ENCODE assay signal across 1 cellular context in genomic region chr17:32569171-32570080, GRCh38.
TF ChIP-seq lines count a peak whose summit lies in the region.

No MANE protein-coding gene starts in this region.

TF ChIP-seq in GM12878, 131 proteins besides CTCF, POLR2A, EP300 and RAD21 (continued from another document and continues in another):
- TF ChIP-seq, protein P1, sequence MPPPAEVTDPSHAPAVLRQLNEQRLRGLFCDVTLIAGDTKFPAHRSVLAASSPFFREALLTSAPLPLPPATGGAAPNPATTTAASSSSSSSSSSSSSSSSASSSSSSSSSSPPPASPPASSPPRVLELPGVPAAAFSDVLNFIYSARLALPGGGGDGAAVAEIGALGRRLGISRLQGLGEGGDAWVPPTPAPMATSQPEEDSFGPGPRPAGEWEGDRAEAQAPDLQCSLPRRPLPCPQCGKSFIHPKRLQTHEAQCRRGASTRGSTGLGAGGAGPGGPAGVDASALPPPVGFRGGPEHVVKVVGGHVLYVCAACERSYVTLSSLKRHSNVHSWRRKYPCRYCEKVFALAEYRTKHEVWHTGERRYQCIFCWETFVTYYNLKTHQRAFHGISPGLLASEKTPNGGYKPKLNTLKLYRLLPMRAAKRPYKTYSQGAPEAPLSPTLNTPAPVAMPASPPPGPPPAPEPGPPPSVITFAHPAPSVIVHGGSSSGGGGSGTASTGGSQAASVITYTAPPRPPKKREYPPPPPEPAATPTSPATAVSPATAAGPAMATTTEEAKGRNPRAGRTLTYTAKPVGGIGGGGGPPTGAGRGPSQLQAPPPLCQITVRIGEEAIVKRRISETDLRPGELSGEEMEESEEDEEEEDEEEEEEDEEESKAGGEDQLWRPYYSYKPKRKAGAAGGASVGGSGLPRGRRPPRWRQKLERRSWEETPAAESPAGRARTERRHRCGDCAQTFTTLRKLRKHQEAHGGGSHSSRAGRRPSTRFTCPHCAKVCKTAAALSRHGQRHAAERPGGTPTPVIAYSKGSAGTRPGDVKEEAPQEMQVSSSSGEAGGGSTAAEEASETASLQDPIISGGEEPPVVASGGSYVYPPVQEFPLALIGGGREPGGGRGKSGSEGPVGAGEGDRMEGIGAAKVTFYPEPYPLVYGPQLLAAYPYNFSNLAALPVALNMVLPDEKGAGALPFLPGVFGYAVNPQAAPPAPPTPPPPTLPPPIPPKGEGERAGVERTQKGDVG (CRISPR knock-in tag; IDR thresholded peaks at IDR 0.05): no peak
- TF ChIP-seq EZH2 (IDR thresholded peaks at IDR 0.05; ENCODE audit: borderline replicate concordance, control insufficient read depth, low read depth, low read length) (no peak), RELA (IDR thresholded peaks at IDR 0.05; ENCODE audit: borderline replicate concordance, partially characterized antibody) (no peak), MXI1 (IDR thresholded peaks at IDR 0.05; ENCODE audit: low read depth, low read length) (peak; percentile 52; the same call in 1 of the 2 replicates), ZNF24 (IDR thresholded peaks at IDR 0.05) (no peak), NBN (IDR thresholded peaks at IDR 0.05) (0 out of 2 replicates have a peak, but pooled peaks have one; percentile 15), POLR2AphosphoS2 (IDR thresholded peaks at IDR 0.05; ENCODE audit: low read depth, low read length) (no peak), ZNF384 (IDR thresholded peaks at IDR 0.05; ENCODE audit: borderline replicate concordance, low read depth, low read length) (no peak), HSF1 (IDR thresholded peaks at IDR 0.05; ENCODE audit: low read depth, low read length) (no peak), IRF5 (IDR thresholded peaks at IDR 0.05; ENCODE audit: borderline replicate concordance) (no peak), ZNF217 (IDR thresholded peaks at IDR 0.05) (no peak; the same call in 1 of the 2 replicates), STAT3 (IDR thresholded peaks at IDR 0.05; ENCODE audit: low read depth, low read length) (no peak), IKZF1 (conservative IDR thresholded peaks at IDR 0.05) (peak; percentile 93), PAX5 (IDR thresholded peaks at IDR 0.05; ENCODE audit: borderline replicate concordance, low read depth, low read length) (peak; percentile 76; the same call in 1 of the 2 replicates), LARP7 (IDR thresholded peaks at IDR 0.05) (no peak), DPF2 (IDR thresholded peaks at IDR 0.05) (peak; percentile 50; the same call in 1 of the 2 replicates), E2F4 (IDR thresholded peaks at IDR 0.05; ENCODE audit: low read depth, low read length) (no peak), PML (IDR thresholded peaks at IDR 0.05; ENCODE audit: low read length) (0 out of 2 replicates have a peak, but pooled peaks have one; percentile 6), TARDBP (IDR thresholded peaks at IDR 0.05; ENCODE audit: borderline replicate concordance) (no peak), RB1 (IDR thresholded peaks at IDR 0.05; ENCODE audit: borderline replicate concordance) (no peak)
- TF ChIP-seq, protein P2, sequence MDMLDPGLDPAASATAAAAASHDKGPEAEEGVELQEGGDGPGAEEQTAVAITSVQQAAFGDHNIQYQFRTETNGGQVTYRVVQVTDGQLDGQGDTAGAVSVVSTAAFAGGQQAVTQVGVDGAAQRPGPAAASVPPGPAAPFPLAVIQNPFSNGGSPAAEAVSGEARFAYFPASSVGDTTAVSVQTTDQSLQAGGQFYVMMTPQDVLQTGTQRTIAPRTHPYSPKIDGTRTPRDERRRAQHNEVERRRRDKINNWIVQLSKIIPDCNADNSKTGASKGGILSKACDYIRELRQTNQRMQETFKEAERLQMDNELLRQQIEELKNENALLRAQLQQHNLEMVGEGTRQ (IDR thresholded peaks at IDR 0.05; ENCODE audit: borderline replicate concordance, low read depth, low read length): no peak
- TF ChIP-seq, protein P3, sequence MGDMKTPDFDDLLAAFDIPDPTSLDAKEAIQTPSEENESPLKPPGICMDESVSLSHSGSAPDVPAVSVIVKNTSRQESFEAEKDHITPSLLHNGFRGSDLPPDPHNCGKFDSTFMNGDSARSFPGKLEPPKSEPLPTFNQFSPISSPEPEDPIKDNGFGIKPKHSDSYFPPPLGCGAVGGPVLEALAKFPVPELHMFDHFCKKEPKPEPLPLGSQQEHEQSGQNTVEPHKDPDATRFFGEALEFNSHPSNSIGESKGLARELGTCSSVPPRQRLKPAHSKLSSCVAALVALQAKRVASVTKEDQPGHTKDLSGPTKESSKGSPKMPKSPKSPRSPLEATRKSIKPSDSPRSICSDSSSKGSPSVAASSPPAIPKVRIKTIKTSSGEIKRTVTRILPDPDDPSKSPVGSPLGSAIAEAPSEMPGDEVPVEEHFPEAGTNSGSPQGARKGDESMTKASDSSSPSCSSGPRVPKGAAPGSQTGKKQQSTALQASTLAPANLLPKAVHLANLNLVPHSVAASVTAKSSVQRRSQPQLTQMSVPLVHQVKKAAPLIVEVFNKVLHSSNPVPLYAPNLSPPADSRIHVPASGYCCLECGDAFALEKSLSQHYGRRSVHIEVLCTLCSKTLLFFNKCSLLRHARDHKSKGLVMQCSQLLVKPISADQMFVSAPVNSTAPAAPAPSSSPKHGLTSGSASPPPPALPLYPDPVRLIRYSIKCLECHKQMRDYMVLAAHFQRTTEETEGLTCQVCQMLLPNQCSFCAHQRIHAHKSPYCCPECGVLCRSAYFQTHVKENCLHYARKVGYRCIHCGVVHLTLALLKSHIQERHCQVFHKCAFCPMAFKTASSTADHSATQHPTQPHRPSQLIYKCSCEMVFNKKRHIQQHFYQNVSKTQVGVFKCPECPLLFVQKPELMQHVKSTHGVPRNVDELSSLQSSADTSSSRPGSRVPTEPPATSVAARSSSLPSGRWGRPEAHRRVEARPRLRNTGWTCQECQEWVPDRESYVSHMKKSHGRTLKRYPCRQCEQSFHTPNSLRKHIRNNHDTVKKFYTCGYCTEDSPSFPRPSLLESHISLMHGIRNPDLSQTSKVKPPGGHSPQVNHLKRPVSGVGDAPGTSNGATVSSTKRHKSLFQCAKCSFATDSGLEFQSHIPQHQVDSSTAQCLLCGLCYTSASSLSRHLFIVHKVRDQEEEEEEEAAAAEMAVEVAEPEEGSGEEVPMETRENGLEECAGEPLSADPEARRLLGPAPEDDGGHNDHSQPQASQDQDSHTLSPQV (IDR thresholded peaks at IDR 0.05): peak; percentile 88
- TF ChIP-seq, protein P4, sequence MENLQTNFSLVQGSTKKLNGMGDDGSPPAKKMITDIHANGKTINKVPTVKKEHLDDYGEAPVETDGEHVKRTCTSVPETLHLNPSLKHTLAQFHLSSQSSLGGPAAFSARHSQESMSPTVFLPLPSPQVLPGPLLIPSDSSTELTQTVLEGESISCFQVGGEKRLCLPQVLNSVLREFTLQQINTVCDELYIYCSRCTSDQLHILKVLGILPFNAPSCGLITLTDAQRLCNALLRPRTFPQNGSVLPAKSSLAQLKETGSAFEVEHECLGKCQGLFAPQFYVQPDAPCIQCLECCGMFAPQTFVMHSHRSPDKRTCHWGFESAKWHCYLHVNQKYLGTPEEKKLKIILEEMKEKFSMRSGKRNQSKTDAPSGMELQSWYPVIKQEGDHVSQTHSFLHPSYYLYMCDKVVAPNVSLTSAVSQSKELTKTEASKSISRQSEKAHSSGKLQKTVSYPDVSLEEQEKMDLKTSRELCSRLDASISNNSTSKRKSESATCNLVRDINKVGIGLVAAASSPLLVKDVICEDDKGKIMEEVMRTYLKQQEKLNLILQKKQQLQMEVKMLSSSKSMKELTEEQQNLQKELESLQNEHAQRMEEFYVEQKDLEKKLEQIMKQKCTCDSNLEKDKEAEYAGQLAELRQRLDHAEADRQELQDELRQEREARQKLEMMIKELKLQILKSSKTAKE (IDR thresholded peaks at IDR 0.05; ENCODE audit: low read depth, poor library complexity, severe bottlenecking): no peak
- TF ChIP-seq, protein P5, sequence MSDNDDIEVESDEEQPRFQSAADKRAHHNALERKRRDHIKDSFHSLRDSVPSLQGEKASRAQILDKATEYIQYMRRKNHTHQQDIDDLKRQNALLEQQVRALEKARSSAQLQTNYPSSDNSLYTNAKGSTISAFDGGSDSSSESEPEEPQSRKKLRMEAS (IDR thresholded peaks at IDR 0.05; ENCODE audit: low read depth, low read length): peak; percentile 62; the same call in 1 of the 2 replicates
- TF ChIP-seq, protein P6, sequence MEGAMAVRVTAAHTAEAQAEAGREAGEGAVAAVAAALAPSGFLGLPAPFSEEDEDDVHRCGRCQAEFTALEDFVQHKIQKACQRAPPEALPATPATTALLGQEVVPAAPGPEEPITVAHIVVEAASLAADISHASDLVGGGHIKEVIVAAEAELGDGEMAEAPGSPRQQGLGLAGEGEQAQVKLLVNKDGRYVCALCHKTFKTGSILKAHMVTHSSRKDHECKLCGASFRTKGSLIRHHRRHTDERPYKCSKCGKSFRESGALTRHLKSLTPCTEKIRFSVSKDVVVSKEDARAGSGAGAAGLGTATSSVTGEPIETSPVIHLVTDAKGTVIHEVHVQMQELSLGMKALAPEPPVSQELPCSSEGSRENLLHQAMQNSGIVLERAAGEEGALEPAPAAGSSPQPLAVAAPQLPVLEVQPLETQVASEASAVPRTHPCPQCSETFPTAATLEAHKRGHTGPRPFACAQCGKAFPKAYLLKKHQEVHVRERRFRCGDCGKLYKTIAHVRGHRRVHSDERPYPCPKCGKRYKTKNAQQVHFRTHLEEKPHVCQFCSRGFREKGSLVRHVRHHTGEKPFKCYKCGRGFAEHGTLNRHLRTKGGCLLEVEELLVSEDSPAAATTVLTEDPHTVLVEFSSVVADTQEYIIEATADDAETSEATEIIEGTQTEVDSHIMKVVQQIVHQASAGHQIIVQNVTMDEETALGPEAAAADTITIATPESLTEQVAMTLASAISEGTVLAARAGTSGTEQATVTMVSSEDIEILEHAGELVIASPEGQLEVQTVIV (IDR thresholded peaks at IDR 0.05; ENCODE audit: borderline replicate concordance, partially characterized antibody): no peak
- TF ChIP-seq, protein P7, sequence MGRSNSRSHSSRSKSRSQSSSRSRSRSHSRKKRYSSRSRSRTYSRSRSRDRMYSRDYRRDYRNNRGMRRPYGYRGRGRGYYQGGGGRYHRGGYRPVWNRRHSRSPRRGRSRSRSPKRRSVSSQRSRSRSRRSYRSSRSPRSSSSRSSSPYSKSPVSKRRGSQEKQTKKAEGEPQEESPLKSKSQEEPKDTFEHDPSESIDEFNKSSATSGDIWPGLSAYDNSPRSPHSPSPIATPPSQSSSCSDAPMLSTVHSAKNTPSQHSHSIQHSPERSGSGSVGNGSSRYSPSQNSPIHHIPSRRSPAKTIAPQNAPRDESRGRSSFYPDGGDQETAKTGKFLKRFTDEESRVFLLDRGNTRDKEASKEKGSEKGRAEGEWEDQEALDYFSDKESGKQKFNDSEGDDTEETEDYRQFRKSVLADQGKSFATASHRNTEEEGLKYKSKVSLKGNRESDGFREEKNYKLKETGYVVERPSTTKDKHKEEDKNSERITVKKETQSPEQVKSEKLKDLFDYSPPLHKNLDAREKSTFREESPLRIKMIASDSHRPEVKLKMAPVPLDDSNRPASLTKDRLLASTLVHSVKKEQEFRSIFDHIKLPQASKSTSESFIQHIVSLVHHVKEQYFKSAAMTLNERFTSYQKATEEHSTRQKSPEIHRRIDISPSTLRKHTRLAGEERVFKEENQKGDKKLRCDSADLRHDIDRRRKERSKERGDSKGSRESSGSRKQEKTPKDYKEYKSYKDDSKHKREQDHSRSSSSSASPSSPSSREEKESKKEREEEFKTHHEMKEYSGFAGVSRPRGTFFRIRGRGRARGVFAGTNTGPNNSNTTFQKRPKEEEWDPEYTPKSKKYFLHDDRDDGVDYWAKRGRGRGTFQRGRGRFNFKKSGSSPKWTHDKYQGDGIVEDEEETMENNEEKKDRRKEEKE (IDR thresholded peaks at IDR 0.05): no peak
- TF ChIP-seq, protein P8, sequence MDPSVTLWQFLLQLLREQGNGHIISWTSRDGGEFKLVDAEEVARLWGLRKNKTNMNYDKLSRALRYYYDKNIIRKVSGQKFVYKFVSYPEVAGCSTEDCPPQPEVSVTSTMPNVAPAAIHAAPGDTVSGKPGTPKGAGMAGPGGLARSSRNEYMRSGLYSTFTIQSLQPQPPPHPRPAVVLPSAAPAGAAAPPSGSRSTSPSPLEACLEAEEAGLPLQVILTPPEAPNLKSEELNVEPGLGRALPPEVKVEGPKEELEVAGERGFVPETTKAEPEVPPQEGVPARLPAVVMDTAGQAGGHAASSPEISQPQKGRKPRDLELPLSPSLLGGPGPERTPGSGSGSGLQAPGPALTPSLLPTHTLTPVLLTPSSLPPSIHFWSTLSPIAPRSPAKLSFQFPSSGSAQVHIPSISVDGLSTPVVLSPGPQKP (IDR thresholded peaks at IDR 0.05; ENCODE audit: low read depth, low read length): no peak
- TF ChIP-seq, protein P9, sequence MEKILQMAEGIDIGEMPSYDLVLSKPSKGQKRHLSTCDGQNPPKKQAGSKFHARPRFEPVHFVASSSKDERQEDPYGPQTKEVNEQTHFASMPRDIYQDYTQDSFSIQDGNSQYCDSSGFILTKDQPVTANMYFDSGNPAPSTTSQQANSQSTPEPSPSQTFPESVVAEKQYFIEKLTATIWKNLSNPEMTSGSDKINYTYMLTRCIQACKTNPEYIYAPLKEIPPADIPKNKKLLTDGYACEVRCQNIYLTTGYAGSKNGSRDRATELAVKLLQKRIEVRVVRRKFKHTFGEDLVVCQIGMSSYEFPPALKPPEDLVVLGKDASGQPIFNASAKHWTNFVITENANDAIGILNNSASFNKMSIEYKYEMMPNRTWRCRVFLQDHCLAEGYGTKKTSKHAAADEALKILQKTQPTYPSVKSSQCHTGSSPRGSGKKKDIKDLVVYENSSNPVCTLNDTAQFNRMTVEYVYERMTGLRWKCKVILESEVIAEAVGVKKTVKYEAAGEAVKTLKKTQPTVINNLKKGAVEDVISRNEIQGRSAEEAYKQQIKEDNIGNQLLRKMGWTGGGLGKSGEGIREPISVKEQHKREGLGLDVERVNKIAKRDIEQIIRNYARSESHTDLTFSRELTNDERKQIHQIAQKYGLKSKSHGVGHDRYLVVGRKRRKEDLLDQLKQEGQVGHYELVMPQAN (conservative IDR thresholded peaks at IDR 0.05): no peak
